In genomic region chr10:61296161-61296560, GRCh38 we compare ENCODE assay signal across 28 cellular contexts.
"Had no signal": no experiment of that assay in that cellular context is flagged by ENCODE, and none has a peak within 500 bp of the region (broad histone marks: within the 10 kb centered on the region; RNA-seq: fewer than 3 reads in every experiment).

No MANE protein-coding gene starts in this region.

- H3K27me3 Mint-ChIP-seq: memory B cell had no signal

- DNase-seq: islet precursor cell; left ventricle myocardium inferior; midbrain; mucosa of descending colon; naive thymus-derived CD8-positive, alpha-beta T cell; nucleus accumbens; retina; right cardiac atrium; stimulated activated CD4-positive, alpha-beta T cell treated with anti-CD3 and anti-CD28 coated beads, Interleukin-12 subunit alpha, Interleukin-12 subunit beta, amount 100 ng/mL, for 4 hours; stimulated activated CD4-positive, alpha-beta T cell treated with anti-CD3 and anti-CD28 coated beads, Interleukin-15, amount 100 ng/mL, for 24 hours; stimulated activated CD4-positive, alpha-beta T cell treated with anti-CD3 and anti-CD28 coated beads, Interleukin-2, amount 100 ng/mL, for 24 hours; stimulated activated CD4-positive, alpha-beta T cell treated with anti-CD3 and anti-CD28 coated beads, Interleukin-4, amount 100 ng/mL, for 24 hours; stimulated activated naive CD4-positive, alpha-beta T cell; tibial artery; trophoblast cell; upper lobe of right lung had no signal

- H3K4me3 ChIP-seq: hepatocyte, left ventricle myocardium inferior, lung, mucosa of descending colon, skin epidermis, suprapubic skin, thoracic aorta, tibial artery, upper lobe of right lung had no signal

- H3K4me3 Mint-ChIP-seq: memory B cell; naive thymus-derived CD8-positive, alpha-beta T cell; nephron; neural crest cell; stimulated activated effector memory CD8-positive, alpha-beta T cell treated with anti-CD3 and anti-CD28 coated beads, Interleukin-12 subunit alpha, Interleukin-12 subunit beta, amount 100 ng/mL, for 72 hours; stimulated activated naive CD8-positive, alpha-beta T cell treated with anti-CD3 and anti-CD28 coated beads, Interleukin-15, Interleukin-2, amounts not matched to agents 100 ng/mL and 50 ng/mL, for 24 hours had no signal

- H3K36me3 ChIP-seq: left ventricle myocardium inferior, suprapubic skin, thoracic aorta, tibial artery, upper lobe of right lung had no signal

- H3K27me3 ChIP-seq: hepatocyte, suprapubic skin, tibial artery, upper lobe of right lung had no signal

- H3K4me1 Mint-ChIP-seq: memory B cell; naive thymus-derived CD8-positive, alpha-beta T cell; stimulated activated effector memory CD8-positive, alpha-beta T cell treated with anti-CD3 and anti-CD28 coated beads, Interleukin-12 subunit alpha, Interleukin-12 subunit beta, amount 100 ng/mL, for 72 hours had no signal

- H2AFZ ChIP-seq: hepatocyte, parathyroid adenoma had no signal

- H3K27ac Mint-ChIP-seq: memory B cell; naive thymus-derived CD8-positive, alpha-beta T cell; stimulated activated effector memory CD8-positive, alpha-beta T cell treated with anti-CD3 and anti-CD28 coated beads, Interleukin-12 subunit alpha, Interleukin-12 subunit beta, amount 100 ng/mL, for 72 hours; stimulated activated naive CD8-positive, alpha-beta T cell treated with anti-CD3 and anti-CD28 coated beads, Interleukin-15, Interleukin-2, amounts not matched to agents 100 ng/mL and 50 ng/mL, for 24 hours had no signal

- H3K9ac ChIP-seq: parathyroid adenoma had no signal

- H3K27ac ChIP-seq: hepatocyte, left ventricle myocardium inferior, parathyroid adenoma, skin epidermis, suprapubic skin, thoracic aorta, tibial artery, upper lobe of right lung had no signal

- H3K36me3 Mint-ChIP-seq: stimulated activated effector memory CD8-positive, alpha-beta T cell treated with anti-CD3 and anti-CD28 coated beads, Interleukin-12 subunit alpha, Interleukin-12 subunit beta, amount 100 ng/mL, for 72 hours had no signal

- H3K79me2 ChIP-seq: hepatocyte, parathyroid adenoma had no signal

- H3K4me2 ChIP-seq: hepatocyte had no signal

- ATAC-seq: mucosa of descending colon; naive thymus-derived CD8-positive, alpha-beta T cell; right cardiac atrium; sciatic nerve; stimulated activated effector memory CD8-positive, alpha-beta T cell treated with anti-CD3 and anti-CD28 coated beads, Interleukin-12 subunit alpha, Interleukin-12 subunit beta, amount 100 ng/mL, for 72 hours; upper lobe of right lung had no signal

- H3K4me1 ChIP-seq: left ventricle myocardium inferior, parathyroid adenoma, tibial artery, upper lobe of right lung had no signal

- H3K9me3 ChIP-seq: mucosa of descending colon, suprapubic skin, upper lobe of right lung had no signal
